Comparison of ENCODE assay signal across 14 cellular contexts in genomic region chr11:59767212-59767611, GRCh38. TPM values are rescaled to one million over a fixed set of nuclear protein-coding genes. Genes with fewer than 3 reads are reported as not detected.
DNase-seq lines count a peak whose midpoint lies in the region; ATAC-seq and TF ChIP-seq lines count a peak whose summit lies in the region.
"Had no signal": no experiment of that assay in that cellular context is flagged by ENCODE, and none has a peak within 500 bp of the region (broad histone marks: within the 10 kb centered on the region; RNA-seq: fewer than 3 reads in every experiment).

No MANE protein-coding gene starts in this region.

- H3K4me1 ChIP-seq in CD8-positive, alpha-beta T cell (ENCODE audit: insufficient read depth, low read length), result peaks cover 26% of the 10 kb centered on the region
- H3K4me1 ChIP-seq in Loucy (ENCODE audit: insufficient read depth, low read length, poor library complexity, severe bottlenecking), result peaks cover 41% of the 10 kb centered on the region
- peaks cover 41% of the 10 kb centered on the region for H3K4me1 ChIP-seq in body of pancreas

- 50 to 80% methylated on average over 1 of the region's 1 CpG for WGBS in body of pancreas, 2 donors

- no peaks in the 10 kb centered on the region for H4K20me1 ChIP-seq in Loucy (ENCODE audit: insufficient read depth, low read length, poor library complexity, severe bottlenecking)

- H3K36me3 ChIP-seq in CD8-positive, alpha-beta T cell (ENCODE audit: insufficient read depth, low read length), result no peaks in the 10 kb centered on the region
- H3K36me3 ChIP-seq in Loucy (ENCODE audit: insufficient read depth, low read length) (no peaks in the 10 kb centered on the region), body of pancreas (replicated peaks in 1 of 2; ENCODE audit: insufficient read depth in 1 of 2, low read depth in 2 of 2) (no peaks in the 10 kb centered on the region)
- H3K36me3 ChIP-seq: right atrium auricular region had no signal

- POLR2A ChIA-PET in CD8-positive, alpha-beta T cell (lab: Charles Lee), result interaction anchor here (1.5 kb wide), 1 partner anchor 11 kb away, joined by 6 read pairs; the partner anchor contains the start of gene STX3

- TF ChIP-seq POLR2A in body of pancreas (IDR thresholded peaks at IDR 0.05), result no peak

- peak overlapping the region; percentile 52 for H3K27ac Mint-ChIP-seq in CD8-positive, alpha-beta T cell
- peak overlapping the region in 1 of 2 donors; percentile 50 for H3K27ac Mint-ChIP-seq in natural killer cell

- H3K9me3 Mint-ChIP-seq in CD8-positive, alpha-beta T cell, result no peaks in the 10 kb centered on the region
- no peaks in the 10 kb centered on the region for H3K9me3 Mint-ChIP-seq in natural killer cell

- H3K4me3 ChIP-seq in CD8-positive, alpha-beta T cell (ENCODE audit: low read depth, low read length), result no peak overlapping the region
- H3K4me3 ChIP-seq in Loucy (ENCODE audit: low read length, poor library complexity, severe bottlenecking) (peak overlapping the region; percentile 53), body of pancreas (no peak overlapping the region)
- H3K4me3 ChIP-seq: right atrium auricular region had no signal

- peak overlapping the region; percentile 66 for H3K4me2 ChIP-seq in Loucy (ENCODE audit: low read depth, low read length, poor library complexity, severe bottlenecking)

- H3K4me1 Mint-ChIP-seq in CD8-positive, alpha-beta T cell (ENCODE audit: low read depth), result peaks cover 20% of the 10 kb centered on the region
- H3K4me1 Mint-ChIP-seq in natural killer cell, result peaks cover 11 to 30% of the 10 kb centered on the region in 2 donors

- no peaks in the 10 kb centered on the region for H3K27me3 Mint-ChIP-seq in CD8-positive, alpha-beta T cell (ENCODE audit: low read depth)
- H3K27me3 Mint-ChIP-seq in natural killer cell (ENCODE audit: low read depth in 2 of 2), result peaks cover 0 to 5% of the 10 kb centered on the region in 2 donors

- H3K27me3 ChIP-seq in CD8-positive, alpha-beta T cell (ENCODE audit: insufficient read depth, low read length), result no peaks in the 10 kb centered on the region
- H3K27me3 ChIP-seq in Loucy (ENCODE audit: insufficient read depth, low read length, poor library complexity, severe bottlenecking), result no peaks in the 10 kb centered on the region
- no peaks in the 10 kb centered on the region for H3K27me3 ChIP-seq in body of pancreas
- H3K27me3 ChIP-seq: right atrium auricular region had no signal

- no peaks in the 10 kb centered on the region for H3K36me3 Mint-ChIP-seq in CD8-positive, alpha-beta T cell
- H3K36me3 Mint-ChIP-seq in natural killer cell, result no peaks in the 10 kb centered on the region

- intact Hi-C loops in CD8-positive, alpha-beta T cell (cut with DNase I, micrococcal nuclease), result no loop called here
- intact Hi-C loops in body of pancreas (cut with DNase I), result no loop called here
- intact Hi-C loops in natural killer cell (cut with micrococcal nuclease), result no loop called here

- no peaks in the 10 kb centered on the region for H3K79me2 ChIP-seq in Loucy (ENCODE audit: insufficient read depth, low read length)

- CTCF ChIA-PET in CD8-positive, alpha-beta T cell (lab: Charles Lee), result interaction anchor here (1.1 to 5.3 kb wide), 2 partner anchors 12 to 34 kb away, joined by 3 to 45 read pairs; partner anchors contain the start of gene STX3

- peaks cover 6% of the 10 kb centered on the region; the same call in 1 of the 2 replicates for H3F3A ChIP-seq in Loucy (ENCODE audit: low read depth)

- peak; percentile 46 for ATAC-seq in CD8-positive, alpha-beta T cell
- ATAC-seq in body of pancreas, result peak; percentile 36
- peak; percentile 52 to 75 (median 72) for ATAC-seq in natural killer cell
- ATAC-seq in HG03045 (IDR thresholded peaks at IDR 0.05; ENCODE audit: unreplicated experiment), result no peak
- no peak for ATAC-seq in GM18498 (IDR thresholded peaks at IDR 0.05; ENCODE audit: unreplicated experiment)

- DNase-seq in CD8-positive, alpha-beta T cell, result peak in 1 of 7 experiments; percentile 19
- DNase-seq in body of pancreas (peak in 1 of 4 donors; percentile 13), natural killer cell (no peak), OCI-M2 (lab: John Stamatoyannopoulos, UW; ENCODE audit: unreplicated experiment) (no peak), iPS-NIHi11 (ENCODE audit: low spot score) (no peak)
- DNase-seq: cerebellar nuclear complex, DMS 273 treated with DMSO at 0.1 percent for 48 hours, NCI-H1048, SW 1271 had no signal

- peak overlapping the region; percentile 12 for H3K4me3 Mint-ChIP-seq in CD8-positive, alpha-beta T cell
- peak overlapping the region; percentile 63 for H3K4me3 Mint-ChIP-seq in natural killer cell

- no peak overlapping the region for H3K9ac ChIP-seq in Loucy (ENCODE audit: low read depth, low read length, poor library complexity, severe bottlenecking)

- no peak overlapping the region for H3K27ac ChIP-seq in CD8-positive, alpha-beta T cell (ENCODE audit: low read depth, low read length)
- peak overlapping the region in 1 of 4 donors; percentile 5 for H3K27ac ChIP-seq in body of pancreas
- H3K27ac ChIP-seq: right atrium auricular region had no signal

- H3K9me3 ChIP-seq in CD8-positive, alpha-beta T cell (ENCODE audit: low read length), result no peaks in the 10 kb centered on the region
- H3K9me3 ChIP-seq in Loucy (ENCODE audit: insufficient read depth, low read depth, low read length) (no peaks in the 10 kb centered on the region), body of pancreas (no peaks in the 10 kb centered on the region)
- H3K9me3 ChIP-seq: right atrium auricular region had no signal

- no peak for TF ChIP-seq CTCF in CD8-positive, alpha-beta T cell (IDR thresholded peaks at IDR 0.05)
- TF ChIP-seq CTCF in Loucy (conservative IDR thresholded peaks at IDR 0.05; ENCODE audit: low read length) (no peak), body of pancreas (IDR thresholded peaks at IDR 0.05) (no peak), natural killer cell (IDR thresholded peaks at IDR 0.05) (no peak)

- H3K9me2 ChIP-seq in Loucy (replicated peaks; ENCODE audit: low read depth, low read length), result no peaks in the 10 kb centered on the region

- no peak overlapping the region for H2AFZ ChIP-seq in Loucy (ENCODE audit: low read length)

RNA-seq across cellular contexts. Expression of gene STX3, which starts 12.0 kb away (rescaled TPM):
- 1 to 10 TPM; 2.8 to 3.9 TPM for total RNA-seq in CD8-positive, alpha-beta T cell
- total RNA-seq in body of pancreas (10 to 100 TPM; 31.6 to 56.7 TPM), natural killer cell (10 to 100 TPM in 2 of 3 donors, 1 to 10 TPM in 1; 6.8 to 19.1 (median 17.0) TPM)

RNA-seq across cellular contexts. Expression of gene MRPL16, which starts 43.4 kb away (rescaled TPM):
- total RNA-seq in CD8-positive, alpha-beta T cell, result 10 to 100 TPM; 26.5 to 27.8 TPM
- 10 to 100 TPM; 29.7 to 31.1 TPM for total RNA-seq in body of pancreas
- 10 to 100 TPM; 34.9 to 38.0 (median 37.5) TPM for total RNA-seq in natural killer cell

RNA-seq across cellular contexts. Expression of gene OR10V1, which starts 53.6 kb away (rescaled TPM):
- total RNA-seq in CD8-positive, alpha-beta T cell, result not detected
- not detected for total RNA-seq in body of pancreas
- not detected for total RNA-seq in natural killer cell
- total RNA-seq: right atrium auricular region, ureter had no signal

Comparison
In these comparisons a context has a peak if more than half of its experiments do, and no peak if none do; other contexts are left out.
1. ATAC-seq: peak in CD8-positive, alpha-beta T cell (single experiment), body of pancreas (single experiment) and natural killer cell (3 of 3); none in HG03045 (single experiment) and GM18498 (single experiment).